ENCODE assay signal across 8 cellular contexts in the genomic region with DNA sequence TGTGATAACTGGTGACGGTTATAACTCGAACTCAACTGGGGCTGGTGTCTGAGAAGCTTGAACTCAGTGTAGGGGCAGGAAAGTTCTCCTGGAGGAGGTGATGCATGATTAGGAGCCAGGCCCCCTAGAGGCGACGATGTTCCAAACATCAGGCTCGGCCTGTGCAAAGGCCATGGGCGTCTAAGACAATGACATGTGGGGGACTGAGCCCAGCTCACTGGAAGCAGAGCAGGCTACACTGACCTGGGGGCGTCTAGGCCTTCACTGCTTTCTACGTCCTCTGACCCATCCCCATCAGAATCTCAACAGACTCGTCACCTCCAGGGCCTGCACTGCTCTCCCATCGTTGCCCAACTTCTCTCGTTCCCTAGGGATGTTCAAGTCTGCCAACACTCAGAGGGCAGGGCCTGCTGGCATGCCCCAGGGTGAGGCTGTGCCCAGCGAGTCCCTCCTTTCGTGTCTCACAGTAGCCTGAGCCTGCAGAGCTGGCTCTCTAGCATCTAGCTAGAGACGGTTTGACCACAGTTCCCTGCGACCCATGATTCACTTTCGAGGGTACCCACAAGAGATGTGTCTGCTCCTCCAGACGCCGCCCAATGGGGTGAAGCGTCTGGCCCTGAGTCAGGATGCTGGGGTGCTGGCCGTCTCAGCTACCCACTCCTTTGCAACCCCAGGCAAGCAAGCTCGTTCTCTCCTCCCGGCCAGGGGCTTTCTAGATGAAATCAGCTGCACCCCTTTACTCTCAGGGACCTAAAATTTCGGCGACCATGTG. TPM values are rescaled to one million over a fixed set of nuclear protein-coding genes. Genes with fewer than 3 reads are reported as not detected.
A peak's percentile ranks its signal among the peaks of the same experiment; 100 is the strongest.
DNase-seq lines count a peak whose midpoint lies in the region; ATAC-seq and TF ChIP-seq lines count a peak whose summit lies in the region.

No MANE protein-coding gene starts in this region.

- H3K9me3 ChIP-seq in right cardiac atrium (ENCODE audit: control insufficient read depth, low read length): no peaks in the 10 kb centered on the region

- DNase-seq in AG08396 (ENCODE audit: low spot score) (peak; percentile 74), SKM-1 (lab: John Stamatoyannopoulos, UW; ENCODE audit: unreplicated experiment) (peak; percentile 63), right cardiac atrium (peak in 1 of 3 donors; percentile 83), pons (ENCODE audit: low spot score) (no peak)
- DNase-seq in Jurkat, Clone E6-1 (ENCODE audit: low read depth, low spot score): peak; percentile 82
- peak; percentile 75 to 91 for DNase-seq in activated naive CD4-positive, alpha-beta T cell treated with anti-CD3 and anti-CD28 coated beads, Interleukin-2, amount 50 U/mL, for 72 hours (ENCODE audit: low spot score in 2 of 2)

- H3K27ac ChIP-seq in right cardiac atrium (ENCODE audit: low read length): peak overlapping the region; percentile 85
- H3K27ac ChIP-seq in skin epidermis: peak overlapping the region; percentile 65 to 100 (median 98)

- peaks cover 44 to 51% of the 10 kb centered on the region in 2 donors for H3K36me3 Mint-ChIP-seq in activated naive CD4-positive, alpha-beta T cell treated with anti-CD3 and anti-CD28 coated beads, Interleukin-2, amount 50 U/mL, for 72 hours

- H3K27ac Mint-ChIP-seq in activated naive CD4-positive, alpha-beta T cell treated with anti-CD3 and anti-CD28 coated beads, Interleukin-2, amount 50 U/mL, for 72 hours: peak overlapping the region; percentile 98

- no peaks in the 10 kb centered on the region for H3K27me3 ChIP-seq in right cardiac atrium (ENCODE audit: control insufficient read depth, insufficient read depth)

- 11% methylated on average over 24 of the region's 24 CpGs for WGBS in right cardiac atrium

- TF ChIP-seq POLR2A in GM18951 (IDR thresholded peaks at IDR 0.05; ENCODE audit: extremely low read depth, insufficient read depth, insufficient read length): peak; percentile 20

- no peaks in the 10 kb centered on the region for H3K9me3 Mint-ChIP-seq in activated naive CD4-positive, alpha-beta T cell treated with anti-CD3 and anti-CD28 coated beads, Interleukin-2, amount 50 U/mL, for 72 hours

- ATAC-seq in activated naive CD4-positive, alpha-beta T cell treated with anti-CD3 and anti-CD28 coated beads, Interleukin-2, amount 50 U/mL, for 72 hours: peak; percentile 70 to 82
- ATAC-seq in right cardiac atrium: peak; percentile 14 to 38

- peak overlapping the region; percentile 94 for H3K4me3 ChIP-seq in Jurkat, Clone E6-1 (ENCODE audit: low read length)
- peak overlapping the region; percentile 37 for H3K4me3 ChIP-seq in right cardiac atrium (ENCODE audit: low read length)
- H3K4me3 ChIP-seq in skin epidermis: peak overlapping the region; percentile 66 to 92 (median 85)

- intact Hi-C loops in right cardiac atrium (cut with DNase I): no loop called here

- peaks cover 6% of the 10 kb centered on the region for H3K4me1 ChIP-seq in right cardiac atrium (ENCODE audit: control insufficient read depth, insufficient read depth, low read length)

- in situ Hi-C loops in GM18951 (cut with MboI; ENCODE audit: low sequenced_read_pairs, unreplicated experiment): no loop called here

RNA-seq across cellular contexts. Expression of a gene that starts 1.1 kb away (rescaled TPM):
- polyA plus RNA-seq in Jurkat, Clone E6-1 (2012; ENCODE audit: insufficient read depth, insufficient read length): 73.4 TPM
- 100 to 1,000 TPM in 1 of 2 donors, 10 to 100 TPM in 1; 64.2 to 189 TPM for total RNA-seq in activated naive CD4-positive, alpha-beta T cell treated with anti-CD3 and anti-CD28 coated beads, Interleukin-2, amount 50 U/mL, for 72 hours
- total RNA-seq in right cardiac atrium: 10 to 100 TPM; 11.9 to 23.9 (median 19.1) TPM
- 19.1 TPM for polyA plus RNA-seq in right cardiac atrium

RNA-seq across cellular contexts. Expression of a gene that starts 19.3 kb away (rescaled TPM):
- 25.2 TPM for polyA plus RNA-seq in Jurkat, Clone E6-1 (2012; ENCODE audit: insufficient read depth, insufficient read length)
- total RNA-seq in activated naive CD4-positive, alpha-beta T cell treated with anti-CD3 and anti-CD28 coated beads, Interleukin-2, amount 50 U/mL, for 72 hours: 10 to 100 TPM in 1 of 2 donors, 1 to 10 TPM in 1; 8.0 to 11.9 TPM
- 100 to 1,000 TPM in 2 of 4 donors, 10 to 100 TPM in 2; 88.9 to 127 (median 106) TPM for total RNA-seq in right cardiac atrium
- 228 TPM for polyA plus RNA-seq in right cardiac atrium

Comparison
In these comparisons a context has a peak if more than half of its experiments do, and no peak if none do; other contexts are left out.
1. H3K4me3 ChIP-seq: peak in every context shown above with its lines; median percentile 94 in Jurkat, Clone E6-1; 85 in skin epidermis; 37 in right cardiac atrium.
2. RNA of a gene that starts 19.3 kb away (total RNA-seq): 88.9 to 127 TPM in right cardiac atrium; 8.0 to 11.9 TPM in activated naive CD4-positive, alpha-beta T cell treated with anti-CD3 and anti-CD28 coated beads, Interleukin-2, amount 50 U/mL, for 72 hours; every median in the first group is over 4 times any median in the second.